Comparison of ENCODE assay signal across 19 cellular contexts in genomic region chr5:38808666-38809343, GRCh38. TPM values are rescaled to one million over a fixed set of nuclear protein-coding genes. Genes with fewer than 3 reads are reported as not detected.
DNase-seq lines count a peak whose midpoint lies in the region; FAIRE-seq and TF ChIP-seq lines count a peak whose summit lies in the region.
"Had no signal": no experiment of that assay in that cellular context is flagged by ENCODE, and none has a peak within 500 bp of the region (broad histone marks: within the 10 kb centered on the region; RNA-seq: fewer than 3 reads in every experiment).

No MANE protein-coding gene starts in this region.

- H3K4me3 ChIP-seq in H7 (ENCODE audit: insufficient read depth, low read depth, low read length) (no peak overlapping the region), H1 (ENCODE audit: extremely low read depth in 1 of 4, insufficient read depth in 2 of 4, low read depth in 3 of 4, low read length in 4 of 4) (no peak overlapping the region), mesenchymal stem cell (ENCODE audit: insufficient read depth in 1 of 2, low read depth in 1 of 2, low read length in 2 of 2) (no peak overlapping the region), thymus (ENCODE audit: low read length) (no peak overlapping the region), dorsolateral prefrontal cortex (no peak overlapping the region)
- H3K4me3 ChIP-seq: SJCRH30 had no signal

- H2BK15ac ChIP-seq in H1 (ENCODE audit: low read length) (no peak overlapping the region), mesenchymal stem cell (ENCODE audit: low read depth, poor library complexity, severe bottlenecking) (peak overlapping the region; percentile 9)

- H4K20me1 ChIP-seq in H1 (replicated peaks in 1 of 2; ENCODE audit: control insufficient read depth in 1 of 2, insufficient read depth in 2 of 2, low read length in 2 of 2), result no peaks in the 10 kb centered on the region

- H3K9ac ChIP-seq in H1 (replicated peaks in 1 of 4; ENCODE audit: extremely low read depth in 1 of 4, low read depth in 3 of 4, low read length in 3 of 4), result no peak overlapping the region; a peak in 1 of 7 replicates
- H3K9ac ChIP-seq in mesenchymal stem cell (ENCODE audit: low read length), result peak overlapping the region; percentile 62

- H3K4me1 ChIP-seq in H1 (replicated peaks in 1 of 4; ENCODE audit: control insufficient read depth in 3 of 4, insufficient read depth in 4 of 4, low read length in 3 of 4) (peaks cover 0 to 3% (median 0%) of the 10 kb centered on the region in 4 experiments; a peak in 2 of 7 replicates), mesenchymal stem cell (ENCODE audit: control insufficient read depth, insufficient read depth, low read depth, low read length) (peaks cover 13% of the 10 kb centered on the region), thymus (ENCODE audit: control insufficient read depth, insufficient read depth, low read length) (peaks cover 2% of the 10 kb centered on the region)

- CTCF ChIA-PET in H1 (lab: Charles Lee; ENCODE audit: partially characterized antibody), result interaction anchor here (0.6 to 7.8 kb wide), 46 partner anchors 9 to 1069 kb away, joined by 3 to 73 read pairs (median 5); no protein-coding TSS in a partner anchor

- no peak for TF ChIP-seq RAD21 in H1 (IDR thresholded peaks at IDR 0.05 in 1 of 2, conservative IDR thresholded peaks at IDR 0.05 in 1 of 2; ENCODE audit: low read depth in 2 of 2, low read length in 2 of 2)

- no peaks in the 10 kb centered on the region for H3K23me2 ChIP-seq in H1 (ENCODE audit: low read depth, low read length)

- H2AFZ ChIP-seq in H1 (ENCODE audit: low read length), result peak overlapping the region; percentile 83
- no peak overlapping the region for H2AFZ ChIP-seq in mesenchymal stem cell (ENCODE audit: low read depth, low read length)

- H2BK5ac ChIP-seq in H1 (ENCODE audit: low read depth, low read length), result no peak overlapping the region
- H2BK5ac ChIP-seq in mesenchymal stem cell (ENCODE audit: low read depth, low read length, poor library complexity, severe bottlenecking), result no peak overlapping the region

- no peak for TF ChIP-seq POLR2A in H1 (IDR thresholded peaks at IDR 0.05; ENCODE audit: control extremely low read depth in 1 of 2, low read depth in 2 of 2, low read length in 2 of 2)

- no peak for TF ChIP-seq EP300 in H1 (IDR thresholded peaks at IDR 0.05; ENCODE audit: borderline replicate concordance in 1 of 2, low read depth in 2 of 2, low read length in 2 of 2)

- H3K56ac ChIP-seq in H1 (replicated peaks; ENCODE audit: insufficient read length, low read depth, low read length), result no peak overlapping the region

- 96% methylated on average over 23 of the region's 23 CpGs; no CpG with 5 or more reads in 1 of the 2 experiments for WGBS in H1 (ENCODE audit: extremely low coverage in 1 of 2, insufficient coverage in 1 of 2, insufficient read length in 1 of 2, insufficient replicate concordance in 2 of 2, low coverage in 1 of 2, low lambda C conversion rate in 2 of 2, missing lambda C conversion rate in 1 of 2), 2 experiments
- WGBS in mesenchymal stem cell, result 95% methylated on average over 20 of the region's 23 CpGs
- 93% methylated on average over 23 of the region's 23 CpGs for WGBS in thymus

- H2AK5ac ChIP-seq in H1 (ENCODE audit: low read depth, low read length) (no peak overlapping the region), mesenchymal stem cell (ENCODE audit: low read length, severe bottlenecking) (peak overlapping the region; percentile 80)

- H2BK20ac ChIP-seq in H1 (ENCODE audit: low read length), result no peak overlapping the region; the same call in 1 of the 2 replicates

- no peak overlapping the region for H3K27ac ChIP-seq in H1 (ENCODE audit: low read depth, low read length)
- H3K27ac ChIP-seq in mesenchymal stem cell (ENCODE audit: low read length, poor library complexity, severe bottlenecking), result no peak overlapping the region
- H3K27ac ChIP-seq in thymus (ENCODE audit: low read depth), result peak overlapping the region; percentile 77
- peak overlapping the region in 4 of 59 donors; percentile 12 to 66 (median 37) for H3K27ac ChIP-seq in dorsolateral prefrontal cortex
- H3K27ac ChIP-seq: SJCRH30 had no signal

- no peak for FAIRE-seq in H1 (lab: Jason Lieb, UNC)
- FAIRE-seq: colon had no signal

- TF ChIP-seq CTCF in H1 (IDR thresholded peaks at IDR 0.05; ENCODE audit: control extremely low read depth in 1 of 3, insufficient read depth in 1 of 3, low read depth in 1 of 3, low read length in 3 of 3) (no peak), dorsolateral prefrontal cortex (IDR thresholded peaks at IDR 0.05 in 54 of 56, conservative IDR thresholded peaks at IDR 0.05 in 2 of 56; ENCODE audit: low read depth in 1 of 56, partially characterized antibody in 56 of 56) (no peak)

- H3K9me3 ChIP-seq in H1 (ENCODE audit: insufficient read depth in 2 of 2, low read depth in 1 of 2, low read length in 1 of 2) (no peaks in the 10 kb centered on the region), mesenchymal stem cell (ENCODE audit: control insufficient read depth, low read length) (no peaks in the 10 kb centered on the region), thymus (ENCODE audit: control insufficient read depth) (no peaks in the 10 kb centered on the region)
- H3K9me3 ChIP-seq: SJCRH30 had no signal

- H3K27me3 ChIP-seq in H7 (ENCODE audit: control insufficient read depth, insufficient read depth, low read length), result peaks cover 2% of the 10 kb centered on the region
- peaks cover 0 to 3% (median 0%) of the 10 kb centered on the region in 4 experiments; a peak in 2 of 7 replicates for H3K27me3 ChIP-seq in H1 (replicated peaks in 1 of 4; ENCODE audit: control insufficient read depth in 3 of 4, extremely low read depth in 1 of 4, insufficient read depth in 3 of 4, low read length in 3 of 4)
- H3K27me3 ChIP-seq in mesenchymal stem cell (ENCODE audit: control insufficient read depth in 1 of 2, insufficient read depth in 1 of 2, low read length in 2 of 2), result no peaks in the 10 kb centered on the region
- H3K27me3 ChIP-seq in thymus (ENCODE audit: control insufficient read depth, insufficient read depth), result no peaks in the 10 kb centered on the region
- H3K27me3 ChIP-seq in dorsolateral prefrontal cortex, result peaks cover 0 to 5% (median 0%) of the 10 kb centered on the region in 45 donors
- H3K27me3 ChIP-seq: SJCRH30 had no signal

- H2BK120ac ChIP-seq in H1 (replicated peaks; ENCODE audit: low read depth, low read length) (no peak overlapping the region), mesenchymal stem cell (ENCODE audit: low read depth, low read length) (peak overlapping the region; percentile 87)

- H3K23ac ChIP-seq in H1 (ENCODE audit: insufficient read length), result no peak overlapping the region
- H3K23ac ChIP-seq in mesenchymal stem cell (ENCODE audit: low read length in 2 of 2), result no peak overlapping the region

- H4K8ac ChIP-seq in H1 (ENCODE audit: extremely low read depth, insufficient read depth, low read length) (no peak overlapping the region), mesenchymal stem cell (ENCODE audit: low read length) (peak overlapping the region; percentile 74)

- H4K5ac ChIP-seq in H1 (ENCODE audit: insufficient read length, low read depth, low read length), result no peak overlapping the region

- H3K4me2 ChIP-seq in H1 (ENCODE audit: insufficient read depth in 1 of 2, low read depth in 2 of 2, low read length in 2 of 2) (no peak overlapping the region), mesenchymal stem cell (ENCODE audit: low read length, poor library complexity, severe bottlenecking) (no peak overlapping the region)

- H3K14ac ChIP-seq in H1 (ENCODE audit: insufficient read length) (no peak overlapping the region), mesenchymal stem cell (ENCODE audit: low read length in 2 of 2) (peak overlapping the region in 1 of 2 experiments; percentile 61)

- 0 out of 2 replicates have a peak overlapping the region, but pooled peaks have one; percentile 31 for H2BK12ac ChIP-seq in H1 (ENCODE audit: low read depth, low read length)
- H2BK12ac ChIP-seq in mesenchymal stem cell (ENCODE audit: low read length in 2 of 2), result peak overlapping the region; percentile 91 to 93

- H4K91ac ChIP-seq in H1 (replicated peaks; ENCODE audit: insufficient read length, low read length) (no peak overlapping the region), mesenchymal stem cell (ENCODE audit: low read length) (peak overlapping the region; percentile 95)

- H3K79me2 ChIP-seq in H1 (ENCODE audit: control insufficient read depth in 1 of 2, insufficient read depth in 2 of 2, low read length in 2 of 2), result no peaks in the 10 kb centered on the region

- no peak overlapping the region for H3K4ac ChIP-seq in H1 (replicated peaks; ENCODE audit: insufficient read length, low read depth, low read length)
- H3K4ac ChIP-seq in mesenchymal stem cell (ENCODE audit: low read depth in 1 of 2, low read length in 2 of 2), result peak overlapping the region; percentile 73 to 83

- POLR2A ChIA-PET in H1 (lab: Charles Lee; ENCODE audit: partially characterized antibody), result interaction anchor here (1.3 kb wide), 1 partner anchor 37 kb away, joined by 3 read pairs; the partner anchor contains the start of gene OSMR

- H3K36me3 ChIP-seq in H7 (replicated peaks; ENCODE audit: control insufficient read depth, insufficient read depth, low read length), result no peaks in the 10 kb centered on the region
- no peaks in the 10 kb centered on the region for H3K36me3 ChIP-seq in H1 (ENCODE audit: control insufficient read depth in 2 of 4, insufficient read depth in 4 of 4, low read length in 3 of 4)
- H3K36me3 ChIP-seq in mesenchymal stem cell (ENCODE audit: control insufficient read depth in 1 of 2, insufficient read depth in 2 of 2, low read depth in 1 of 2, low read length in 2 of 2), result no peaks in the 10 kb centered on the region
- no peaks in the 10 kb centered on the region for H3K36me3 ChIP-seq in thymus (ENCODE audit: control insufficient read depth, insufficient read depth)
- H3K36me3 ChIP-seq: SJCRH30 had no signal

- H3K79me1 ChIP-seq in H1 (ENCODE audit: low read depth, low read length) (no peaks in the 10 kb centered on the region), mesenchymal stem cell (replicated peaks; ENCODE audit: low read length, poor library complexity, severe bottlenecking) (no peaks in the 10 kb centered on the region)

- H3K18ac ChIP-seq in H1 (ENCODE audit: extremely low read depth, low read length) (no peak overlapping the region), mesenchymal stem cell (ENCODE audit: low read depth in 1 of 2, low read length in 2 of 2) (peak overlapping the region; percentile 78 to 89)

- intact Hi-C loops in dorsolateral prefrontal cortex (cut with DNase I), result loop anchor here (1.0 to 5.0 kb wide), 5 partner anchors 62 to 368 kb away; partner anchors contain the start of gene LIFR (in 1 of the 2)

- DNase-seq in H7, result peak; percentile 19
- DNase-seq in H1 (ENCODE audit: low read depth in 1 of 2, low spot score in 2 of 2), result no peak
- DNase-seq in mesenchymal stem cell, result no peak
- DNase-seq in dorsolateral prefrontal cortex, result no peak
- no peak for DNase-seq in NCI-H1092 treated with DMSO at 0.1 percent for 48 hours (lab: John Stamatoyannopoulos, UW)
- DNase-seq in HuH-7.5 (ENCODE audit: low spot score), result no peak
- DNase-seq: activated CD4-positive, alpha-beta memory T cell treated with anti-CD3 and anti-CD28 coated beads, Interleukin-2, amount 10 ng/mL, durations not matched to agents 7 days and 5 days; activated CD4-positive, CD25-positive, alpha-beta regulatory T cell; activated naive CD4-positive, alpha-beta T cell treated with Interleukin-2 at 50 U/mL for 16 hours; Calu3; islet precursor cell; Kasumi-1; natural killer cell; NCI-H748 treated with DMSO at 0.1 percent for 48 hours; OCI-M1; SJCRH30 had no signal

RNA-seq across cellular contexts. Expression of gene OSMR, which starts 37.0 kb away (rescaled TPM):
- total RNA-seq in H7 (2014; rRNA removed; shearing (Covaris generic)), result 0.26 and 0.38 TPM in 2 replicates
- total RNA-seq in H1 (2021; fragmentation: NEBNext Ultra II Directional; extraction: Animal tissue kit (Norgen Biotek cat#: 25700)), result 2.6 and 3.1 TPM in 2 replicates
- 1.5 and 2.3 TPM in 2 replicates for polyA plus RNA-seq in H1 (2011; rRNA removed)
- polyA plus RNA-seq in H1 (2011; cell fraction: cytosol; rRNA removed), result 1.4 TPM
- polyA plus RNA-seq in H1 (2011; cell fraction: nucleus; rRNA removed), result 2.0 TPM
- polyA plus RNA-seq in H1 (2012, experiment 1 of 2), result 1.9 to 2.8 TPM (median 2.1 TPM) in 4 replicates
- 0.41 TPM for polyA plus RNA-seq in H1 (2012, experiment 2 of 2)
- 5.6 TPM for polyA plus RNA-seq in H1 (2013, experiment 1 of 2)
- 5.6 TPM for polyA plus RNA-seq in H1 (2013, experiment 2 of 2)
- polyA minus RNA-seq in H1 (2011; rRNA and poly(A)+ RNA removed), result 3.4 and 4.7 TPM in 2 replicates
- polyA minus RNA-seq in H1 (2011; cell fraction: cytosol; rRNA and poly(A)+ RNA removed), result 1.1 TPM
- polyA minus RNA-seq in H1 (2011; cell fraction: nucleus; rRNA and poly(A)+ RNA removed), result 4.7 TPM
- 139 TPM for polyA plus RNA-seq in mesenchymal stem cell (2013, experiment 1 of 2)
- 136 TPM for polyA plus RNA-seq in mesenchymal stem cell (2013, experiment 2 of 2)
- polyA plus RNA-seq in thymus, result 32.0 TPM
- total RNA-seq in dorsolateral prefrontal cortex, result 10 to 100 TPM in 74 of 120 experiments, 1 to 10 TPM in 46; 3.4 to 38.2 (median 12.0) TPM
- total RNA-seq: activated CD4-positive, alpha-beta memory T cell treated with anti-CD3 and anti-CD28 coated beads, Interleukin-2, amount 10 ng/mL, durations not matched to agents 7 days and 5 days; HT-29; natural killer cell had no signal
